In genomic region chr3:47228088-47228487, GRCh38 we compare ENCODE assay signal across 1 cellular context.
TF ChIP-seq lines count a peak whose summit lies in the region.

No MANE protein-coding gene starts in this region.

TF ChIP-seq in GM23338, 12 proteins besides CTCF, POLR2A, EP300 and RAD21 (continued from another document):
- TF ChIP-seq ETS1 (IDR thresholded peaks at IDR 0.05) = no peak
- no peak for TF ChIP-seq EZH2 (IDR thresholded peaks at IDR 0.05; ENCODE audit: low read depth, unreplicated experiment)
- no peak for TF ChIP-seq ZNF331 (CRISPR knock-in tag; IDR thresholded peaks at IDR 0.05; ENCODE audit: low read depth)
- no peak for TF ChIP-seq ZNF114 (CRISPR knock-in tag; IDR thresholded peaks at IDR 0.05)
- TF ChIP-seq EZH2phosphoT487 (IDR thresholded peaks at IDR 0.05; ENCODE audit: unreplicated experiment) = no peak
- TF ChIP-seq ZNF462 (CRISPR knock-in tag; IDR thresholded peaks at IDR 0.05) = no peak
- no peak for TF ChIP-seq STAT1 (IDR thresholded peaks at IDR 0.05; ENCODE audit: unreplicated experiment)
